Comparison of ENCODE assay signal across 1 cellular context in the genomic region with DNA sequence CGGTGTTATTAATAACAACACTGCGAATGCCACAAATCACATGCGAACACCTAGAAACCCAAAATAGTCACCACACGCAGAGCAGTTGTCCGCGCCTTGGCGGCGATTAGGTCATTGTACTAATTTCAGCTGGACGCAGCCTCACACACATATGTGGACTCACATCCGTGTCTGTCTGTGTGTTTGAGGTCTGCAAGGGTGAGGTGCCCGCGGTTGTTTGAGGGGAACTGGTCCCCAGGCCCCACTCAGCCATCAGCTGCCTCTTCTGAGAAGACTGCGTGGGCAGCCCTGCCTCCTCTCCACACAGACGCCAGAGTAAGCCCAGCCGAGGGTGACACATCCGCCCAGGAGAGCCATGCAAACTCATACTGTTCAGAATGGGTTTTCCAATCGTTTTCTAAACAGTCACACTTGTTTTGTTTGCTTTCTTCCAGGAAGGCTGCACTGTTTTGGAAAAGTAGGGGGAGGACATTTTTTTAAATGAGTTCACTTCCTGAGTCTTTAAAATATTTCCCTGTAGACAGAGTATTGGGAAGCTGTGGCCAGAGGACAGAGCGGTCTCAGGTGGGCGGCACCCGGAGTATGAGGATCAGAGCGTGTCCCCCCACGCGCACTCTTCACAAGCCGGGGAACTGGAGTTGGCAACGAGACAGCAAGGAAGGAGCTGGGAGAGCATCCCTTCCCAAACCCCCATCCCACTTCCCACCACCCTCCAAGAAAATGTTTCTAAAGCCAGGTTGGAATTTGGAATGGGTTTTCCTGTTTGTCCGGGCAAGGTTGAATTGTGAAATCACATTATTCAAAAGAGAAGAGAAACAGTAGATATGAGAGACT.
A peak's percentile ranks its signal among the peaks of the same experiment; 100 is the strongest.
TF ChIP-seq lines count a peak whose summit lies in the region.

No MANE protein-coding gene starts in this region.

TF ChIP-seq in HepG2, 621 proteins besides CTCF, POLR2A, EP300 and RAD21 (continued from another document and continues in another):
- TF ChIP-seq, protein P1, sequence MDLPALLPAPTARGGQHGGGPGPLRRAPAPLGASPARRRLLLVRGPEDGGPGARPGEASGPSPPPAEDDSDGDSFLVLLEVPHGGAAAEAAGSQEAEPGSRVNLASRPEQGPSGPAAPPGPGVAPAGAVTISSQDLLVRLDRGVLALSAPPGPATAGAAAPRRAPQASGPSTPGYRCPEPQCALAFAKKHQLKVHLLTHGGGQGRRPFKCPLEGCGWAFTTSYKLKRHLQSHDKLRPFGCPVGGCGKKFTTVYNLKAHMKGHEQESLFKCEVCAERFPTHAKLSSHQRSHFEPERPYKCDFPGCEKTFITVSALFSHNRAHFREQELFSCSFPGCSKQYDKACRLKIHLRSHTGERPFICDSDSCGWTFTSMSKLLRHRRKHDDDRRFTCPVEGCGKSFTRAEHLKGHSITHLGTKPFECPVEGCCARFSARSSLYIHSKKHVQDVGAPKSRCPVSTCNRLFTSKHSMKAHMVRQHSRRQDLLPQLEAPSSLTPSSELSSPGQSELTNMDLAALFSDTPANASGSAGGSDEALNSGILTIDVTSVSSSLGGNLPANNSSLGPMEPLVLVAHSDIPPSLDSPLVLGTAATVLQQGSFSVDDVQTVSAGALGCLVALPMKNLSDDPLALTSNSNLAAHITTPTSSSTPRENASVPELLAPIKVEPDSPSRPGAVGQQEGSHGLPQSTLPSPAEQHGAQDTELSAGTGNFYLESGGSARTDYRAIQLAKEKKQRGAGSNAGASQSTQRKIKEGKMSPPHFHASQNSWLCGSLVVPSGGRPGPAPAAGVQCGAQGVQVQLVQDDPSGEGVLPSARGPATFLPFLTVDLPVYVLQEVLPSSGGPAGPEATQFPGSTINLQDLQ (CRISPR knock-in tag; IDR thresholded peaks at IDR 0.05), result no peak; the same call in 1 of the 2 replicates
- TF ChIP-seq ZSCAN31 (CRISPR knock-in tag; IDR thresholded peaks at IDR 0.05; ENCODE audit: low read depth) (peak; percentile 87), MZF1 (CRISPR knock-in tag; IDR thresholded peaks at IDR 0.05; ENCODE audit: borderline replicate concordance) (no peak), LBX2 (CRISPR knock-in tag; IDR thresholded peaks at IDR 0.05; ENCODE audit: borderline replicate concordance) (no peak), ZNF33A (CRISPR knock-in tag; IDR thresholded peaks at IDR 0.05; ENCODE audit: borderline replicate concordance) (no peak), ZNF563 (CRISPR knock-in tag; IDR thresholded peaks at IDR 0.05) (no peak; the same call in 1 of the 2 replicates), TOE1 (CRISPR knock-in tag; IDR thresholded peaks at IDR 0.05) (no peak), MXI1 (IDR thresholded peaks at IDR 0.05; ENCODE audit: borderline replicate concordance, low read depth, low read length) (no peak), DMAP1 (CRISPR knock-in tag; IDR thresholded peaks at IDR 0.05) (peak; percentile 42), ATAD3A (CRISPR knock-in tag; IDR thresholded peaks at IDR 0.05) (no peak), ZNF644 (CRISPR knock-in tag; IDR thresholded peaks at IDR 0.05; ENCODE audit: low read depth) (no peak), MATR3 (CRISPR knock-in tag; IDR thresholded peaks at IDR 0.05) (no peak), ZNF33B (CRISPR knock-in tag; IDR thresholded peaks at IDR 0.05) (0 out of 2 replicates have a peak, but pooled peaks have one; percentile 1), BCLAF1 (IDR thresholded peaks at IDR 0.05) (no peak), DPF2 (CRISPR knock-in tag; IDR thresholded peaks at IDR 0.05; ENCODE audit: borderline replicate concordance, low read depth) (no peak), AKAP8 (CRISPR knock-in tag; IDR thresholded peaks at IDR 0.05) (no peak), MIER3 (CRISPR knock-in tag; IDR thresholded peaks at IDR 0.05; ENCODE audit: borderline replicate concordance) (peak; percentile 32; the same call in 1 of the 2 replicates), ZNF430 (CRISPR knock-in tag; IDR thresholded peaks at IDR 0.05) (peak; percentile 65), RFXAP (CRISPR knock-in tag; IDR thresholded peaks at IDR 0.05; ENCODE audit: borderline replicate concordance) (peak; percentile 47; the same call in 1 of the 2 replicates), ATM (IDR thresholded peaks at IDR 0.05; ENCODE audit: borderline replicate concordance) (no peak)
- TF ChIP-seq, protein P2, sequence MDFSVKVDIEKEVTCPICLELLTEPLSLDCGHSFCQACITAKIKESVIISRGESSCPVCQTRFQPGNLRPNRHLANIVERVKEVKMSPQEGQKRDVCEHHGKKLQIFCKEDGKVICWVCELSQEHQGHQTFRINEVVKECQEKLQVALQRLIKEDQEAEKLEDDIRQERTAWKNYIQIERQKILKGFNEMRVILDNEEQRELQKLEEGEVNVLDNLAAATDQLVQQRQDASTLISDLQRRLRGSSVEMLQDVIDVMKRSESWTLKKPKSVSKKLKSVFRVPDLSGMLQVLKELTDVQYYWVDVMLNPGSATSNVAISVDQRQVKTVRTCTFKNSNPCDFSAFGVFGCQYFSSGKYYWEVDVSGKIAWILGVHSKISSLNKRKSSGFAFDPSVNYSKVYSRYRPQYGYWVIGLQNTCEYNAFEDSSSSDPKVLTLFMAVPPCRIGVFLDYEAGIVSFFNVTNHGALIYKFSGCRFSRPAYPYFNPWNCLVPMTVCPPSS (IDR thresholded peaks at IDR 0.05), result no peak
- TF ChIP-seq, protein P3, sequence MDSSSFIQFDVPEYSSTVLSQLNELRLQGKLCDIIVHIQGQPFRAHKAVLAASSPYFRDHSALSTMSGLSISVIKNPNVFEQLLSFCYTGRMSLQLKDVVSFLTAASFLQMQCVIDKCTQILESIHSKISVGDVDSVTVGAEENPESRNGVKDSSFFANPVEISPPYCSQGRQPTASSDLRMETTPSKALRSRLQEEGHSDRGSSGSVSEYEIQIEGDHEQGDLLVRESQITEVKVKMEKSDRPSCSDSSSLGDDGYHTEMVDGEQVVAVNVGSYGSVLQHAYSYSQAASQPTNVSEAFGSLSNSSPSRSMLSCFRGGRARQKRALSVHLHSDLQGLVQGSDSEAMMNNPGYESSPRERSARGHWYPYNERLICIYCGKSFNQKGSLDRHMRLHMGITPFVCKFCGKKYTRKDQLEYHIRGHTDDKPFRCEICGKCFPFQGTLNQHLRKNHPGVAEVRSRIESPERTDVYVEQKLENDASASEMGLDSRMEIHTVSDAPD (CRISPR knock-in tag; IDR thresholded peaks at IDR 0.05), result no peak
- TF ChIP-seq, protein P4, sequence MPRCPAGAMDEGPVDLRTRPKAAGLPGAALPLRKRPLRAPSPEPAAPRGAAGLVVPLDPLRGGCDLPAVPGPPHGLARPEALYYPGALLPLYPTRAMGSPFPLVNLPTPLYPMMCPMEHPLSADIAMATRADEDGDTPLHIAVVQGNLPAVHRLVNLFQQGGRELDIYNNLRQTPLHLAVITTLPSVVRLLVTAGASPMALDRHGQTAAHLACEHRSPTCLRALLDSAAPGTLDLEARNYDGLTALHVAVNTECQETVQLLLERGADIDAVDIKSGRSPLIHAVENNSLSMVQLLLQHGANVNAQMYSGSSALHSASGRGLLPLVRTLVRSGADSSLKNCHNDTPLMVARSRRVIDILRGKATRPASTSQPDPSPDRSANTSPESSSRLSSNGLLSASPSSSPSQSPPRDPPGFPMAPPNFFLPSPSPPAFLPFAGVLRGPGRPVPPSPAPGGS (CRISPR knock-in tag; IDR thresholded peaks at IDR 0.05), result no peak
- TF ChIP-seq, protein P5, sequence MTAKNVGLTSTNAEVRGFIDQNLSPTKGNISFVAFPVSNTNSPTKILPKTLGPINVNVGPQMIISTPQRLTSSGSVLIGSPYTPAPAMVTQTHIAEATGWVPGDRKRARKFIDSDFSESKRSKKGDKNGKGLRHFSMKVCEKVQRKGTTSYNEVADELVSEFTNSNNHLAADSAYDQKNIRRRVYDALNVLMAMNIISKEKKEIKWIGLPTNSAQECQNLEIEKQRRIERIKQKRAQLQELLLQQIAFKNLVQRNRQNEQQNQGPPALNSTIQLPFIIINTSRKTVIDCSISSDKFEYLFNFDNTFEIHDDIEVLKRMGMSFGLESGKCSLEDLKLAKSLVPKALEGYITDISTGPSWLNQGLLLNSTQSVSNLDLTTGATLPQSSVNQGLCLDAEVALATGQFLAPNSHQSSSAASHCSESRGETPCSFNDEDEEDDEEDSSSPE (CRISPR knock-in tag; IDR thresholded peaks at IDR 0.05), result peak; percentile 27; the same call in 1 of the 2 replicates
- TF ChIP-seq, protein P6, sequence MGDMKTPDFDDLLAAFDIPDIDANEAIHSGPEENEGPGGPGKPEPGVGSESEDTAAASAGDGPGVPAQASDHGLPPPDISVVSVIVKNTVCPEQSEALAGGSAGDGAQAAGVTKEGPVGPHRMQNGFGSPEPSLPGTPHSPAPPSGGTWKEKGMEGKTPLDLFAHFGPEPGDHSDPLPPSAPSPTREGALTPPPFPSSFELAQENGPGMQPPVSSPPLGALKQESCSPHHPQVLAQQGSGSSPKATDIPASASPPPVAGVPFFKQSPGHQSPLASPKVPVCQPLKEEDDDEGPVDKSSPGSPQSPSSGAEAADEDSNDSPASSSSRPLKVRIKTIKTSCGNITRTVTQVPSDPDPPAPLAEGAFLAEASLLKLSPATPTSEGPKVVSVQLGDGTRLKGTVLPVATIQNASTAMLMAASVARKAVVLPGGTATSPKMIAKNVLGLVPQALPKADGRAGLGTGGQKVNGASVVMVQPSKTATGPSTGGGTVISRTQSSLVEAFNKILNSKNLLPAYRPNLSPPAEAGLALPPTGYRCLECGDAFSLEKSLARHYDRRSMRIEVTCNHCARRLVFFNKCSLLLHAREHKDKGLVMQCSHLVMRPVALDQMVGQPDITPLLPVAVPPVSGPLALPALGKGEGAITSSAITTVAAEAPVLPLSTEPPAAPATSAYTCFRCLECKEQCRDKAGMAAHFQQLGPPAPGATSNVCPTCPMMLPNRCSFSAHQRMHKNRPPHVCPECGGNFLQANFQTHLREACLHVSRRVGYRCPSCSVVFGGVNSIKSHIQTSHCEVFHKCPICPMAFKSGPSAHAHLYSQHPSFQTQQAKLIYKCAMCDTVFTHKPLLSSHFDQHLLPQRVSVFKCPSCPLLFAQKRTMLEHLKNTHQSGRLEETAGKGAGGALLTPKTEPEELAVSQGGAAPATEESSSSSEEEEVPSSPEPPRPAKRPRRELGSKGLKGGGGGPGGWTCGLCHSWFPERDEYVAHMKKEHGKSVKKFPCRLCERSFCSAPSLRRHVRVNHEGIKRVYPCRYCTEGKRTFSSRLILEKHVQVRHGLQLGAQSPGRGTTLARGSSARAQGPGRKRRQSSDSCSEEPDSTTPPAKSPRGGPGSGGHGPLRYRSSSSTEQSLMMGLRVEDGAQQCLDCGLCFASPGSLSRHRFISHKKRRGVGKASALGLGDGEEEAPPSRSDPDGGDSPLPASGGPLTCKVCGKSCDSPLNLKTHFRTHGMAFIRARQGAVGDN (CRISPR knock-in tag; IDR thresholded peaks at IDR 0.05), result peak; percentile 90
- TF ChIP-seq, protein P7, sequence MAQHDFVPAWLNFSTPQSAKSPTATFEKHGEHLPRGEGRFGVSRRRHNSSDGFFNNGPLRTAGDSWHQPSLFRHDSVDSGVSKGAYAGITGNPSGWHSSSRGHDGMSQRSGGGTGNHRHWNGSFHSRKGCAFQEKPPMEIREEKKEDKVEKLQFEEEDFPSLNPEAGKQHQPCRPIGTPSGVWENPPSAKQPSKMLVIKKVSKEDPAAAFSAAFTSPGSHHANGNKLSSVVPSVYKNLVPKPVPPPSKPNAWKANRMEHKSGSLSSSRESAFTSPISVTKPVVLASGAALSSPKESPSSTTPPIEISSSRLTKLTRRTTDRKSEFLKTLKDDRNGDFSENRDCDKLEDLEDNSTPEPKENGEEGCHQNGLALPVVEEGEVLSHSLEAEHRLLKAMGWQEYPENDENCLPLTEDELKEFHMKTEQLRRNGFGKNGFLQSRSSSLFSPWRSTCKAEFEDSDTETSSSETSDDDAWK (CRISPR knock-in tag; IDR thresholded peaks at IDR 0.05), result no peak
- TF ChIP-seq, protein P8, sequence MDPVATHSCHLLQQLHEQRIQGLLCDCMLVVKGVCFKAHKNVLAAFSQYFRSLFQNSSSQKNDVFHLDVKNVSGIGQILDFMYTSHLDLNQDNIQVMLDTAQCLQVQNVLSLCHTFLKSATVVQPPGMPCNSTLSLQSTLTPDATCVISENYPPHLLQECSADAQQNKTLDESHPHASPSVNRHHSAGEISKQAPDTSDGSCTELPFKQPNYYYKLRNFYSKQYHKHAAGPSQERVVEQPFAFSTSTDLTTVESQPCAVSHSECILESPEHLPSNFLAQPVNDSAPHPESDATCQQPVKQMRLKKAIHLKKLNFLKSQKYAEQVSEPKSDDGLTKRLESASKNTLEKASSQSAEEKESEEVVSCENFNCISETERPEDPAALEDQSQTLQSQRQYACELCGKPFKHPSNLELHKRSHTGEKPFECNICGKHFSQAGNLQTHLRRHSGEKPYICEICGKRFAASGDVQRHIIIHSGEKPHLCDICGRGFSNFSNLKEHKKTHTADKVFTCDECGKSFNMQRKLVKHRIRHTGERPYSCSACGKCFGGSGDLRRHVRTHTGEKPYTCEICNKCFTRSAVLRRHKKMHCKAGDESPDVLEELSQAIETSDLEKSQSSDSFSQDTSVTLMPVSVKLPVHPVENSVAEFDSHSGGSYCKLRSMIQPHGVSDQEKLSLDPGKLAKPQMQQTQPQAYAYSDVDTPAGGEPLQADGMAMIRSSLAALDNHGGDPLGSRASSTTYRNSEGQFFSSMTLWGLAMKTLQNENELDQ (CRISPR knock-in tag; IDR thresholded peaks at IDR 0.05; ENCODE audit: borderline replicate concordance), result no peak
- TF ChIP-seq, protein P9, sequence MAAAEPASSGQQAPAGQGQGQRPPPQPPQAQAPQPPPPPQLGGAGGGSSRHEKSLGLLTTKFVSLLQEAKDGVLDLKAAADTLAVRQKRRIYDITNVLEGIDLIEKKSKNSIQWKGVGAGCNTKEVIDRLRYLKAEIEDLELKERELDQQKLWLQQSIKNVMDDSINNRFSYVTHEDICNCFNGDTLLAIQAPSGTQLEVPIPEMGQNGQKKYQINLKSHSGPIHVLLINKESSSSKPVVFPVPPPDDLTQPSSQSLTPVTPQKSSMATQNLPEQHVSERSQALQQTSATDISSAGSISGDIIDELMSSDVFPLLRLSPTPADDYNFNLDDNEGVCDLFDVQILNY (CRISPR knock-in tag; conservative IDR thresholded peaks at IDR 0.05), result no peak
